Comparison of ENCODE assay signal across 10 cellular contexts in genomic region chr1:94602312-94602711, GRCh38.
DNase-seq lines count a peak whose midpoint lies in the region; ATAC-seq and TF ChIP-seq lines count a peak whose summit lies in the region.
"Had no signal": no experiment of that assay in that cellular context is flagged by ENCODE, and none has a peak within 500 bp of the region (broad histone marks: within the 10 kb centered on the region; RNA-seq: fewer than 3 reads in every experiment).

No MANE protein-coding gene starts in this region.

- H3K9me3 ChIP-seq in PC-3 (ENCODE audit: low read length) (no peaks in the 10 kb centered on the region), spleen (no peaks in the 10 kb centered on the region)

- WGBS in spleen, 5 donors, result 19 to 37% (median 23%) methylated on average over 10 of the region's 10 CpGs

- H3K9me3 Mint-ChIP-seq in effector memory CD8-positive, alpha-beta T cell, result no peaks in the 10 kb centered on the region

- no TSS peak for BruUV-seq in PC-3 (replicated peaks; lab: Mats Ljungman, UMichigan)

- ATAC-seq in PC-3 (peak; percentile 53), GM21447 (IDR thresholded peaks at IDR 0.05; ENCODE audit: unreplicated experiment) (no peak)
- ATAC-seq in effector memory CD8-positive, alpha-beta T cell (replicated peaks), result peak; percentile 98

- POLR2A ChIA-PET in PC-3 (lab: Charles Lee; ENCODE audit: unreplicated experiment), result interaction anchor here (0.7 kb wide), 1 partner anchor 1015 kb away, joined by 4 read pairs; no protein-coding TSS in a partner anchor

- no peak for TF ChIP-seq CTCF in PC-3 (conservative IDR thresholded peaks at IDR 0.05; ENCODE audit: low read depth, low read length)
- no peak for TF ChIP-seq CTCF in spleen (IDR thresholded peaks at IDR 0.05 in 8 of 11, conservative IDR thresholded peaks at IDR 0.05 in 3 of 11)

- H2AFZ ChIP-seq in PC-3 (ENCODE audit: low read length), result peak overlapping the region; percentile 23

- H3K27me3 Mint-ChIP-seq in effector memory CD8-positive, alpha-beta T cell, result peaks cover 24 to 42% of the 10 kb centered on the region in 2 donors

- peaks cover 10 to 20% of the 10 kb centered on the region in 2 donors for H3K4me1 Mint-ChIP-seq in effector memory CD8-positive, alpha-beta T cell (ENCODE audit: low read depth in 2 of 2)

- H3K27me3 ChIP-seq in PC-3 (ENCODE audit: low read length), result no peaks in the 10 kb centered on the region
- peaks cover 0 to 11% (median 0%) of the 10 kb centered on the region in 7 donors for H3K27me3 ChIP-seq in spleen (replicated peaks in 1 of 7)

- peaks cover 14% of the 10 kb centered on the region for H3F3A ChIP-seq in PC-3 (ENCODE audit: low read length, unreplicated experiment)

- no peak overlapping the region for H3K9ac ChIP-seq in PC-3 (ENCODE audit: low read length)

- peak overlapping the region in 1 of 2 donors; percentile 39 for H3K27ac Mint-ChIP-seq in effector memory CD8-positive, alpha-beta T cell
- H3K27ac Mint-ChIP-seq: B cell had no signal

- TF ChIP-seq POLR2A in spleen (IDR thresholded peaks at IDR 0.05), result no peak

- CTCF ChIA-PET in PC-3 (lab: Charles Lee), result interaction anchor here (0.7 kb wide), 1 partner anchor 482 kb away, joined by 3 read pairs; no protein-coding TSS in a partner anchor

- H3K27ac ChIP-seq in PC-3 (ENCODE audit: low read length) (peak overlapping the region; percentile 75), spleen (peak overlapping the region in 6 of 8 donors; percentile 36 to 78 (median 58))

- intact Hi-C loops in PC-3 (cut with micrococcal nuclease) (loop anchor here (5.0 kb wide), 2 partner anchors 50 to 140 kb away; no protein-coding TSS in a partner anchor), spleen (cut with DNase I; ENCODE audit: low total_unique reads) (no loop called here)

- H3K4me1 ChIP-seq in PC-3 (ENCODE audit: insufficient read depth, low read length), result peaks cover 50% of the 10 kb centered on the region
- H3K4me1 ChIP-seq in spleen, result peaks cover 0 to 47% (median 6%) of the 10 kb centered on the region in 6 donors

- no peaks in the 10 kb centered on the region for H3K9me2 ChIP-seq in PC-3 (replicated peaks; ENCODE audit: low read length)

- DNase-seq in activated gamma-delta T cell treated with anti-CD3 and anti-CD28 coated beads, Interleukin-2, amount 50 U/mL, for 16 hours (ENCODE audit: low read depth), result peak; percentile 1
- DNase-seq in activated gamma-delta T cell (lab: John Stamatoyannopoulos, UW) (no peak), PC-3 (peak; percentile 92), spleen (no peak), HK-2 (ENCODE audit: unreplicated experiment) (no peak)
- DNase-seq in effector memory CD8-positive, alpha-beta T cell, result peak; percentile 18 to 37 (median 30)
- no peak for DNase-seq in stimulated activated CD4-positive, alpha-beta T cell treated with anti-CD3 and anti-CD28 coated beads, Interleukin-4, amount 100 ng/mL, for 1 hour
- DNase-seq: NCI-H187 had no signal

- peaks cover 3% of the 10 kb centered on the region for H3K36me3 Mint-ChIP-seq in effector memory CD8-positive, alpha-beta T cell (ENCODE audit: insufficient read depth)

- H3K79me2 ChIP-seq in PC-3 (ENCODE audit: low read length), result no peaks in the 10 kb centered on the region

- H3K36me3 ChIP-seq in PC-3 (ENCODE audit: low read depth, low read length), result no peaks in the 10 kb centered on the region
- H3K36me3 ChIP-seq in spleen, result no peaks in the 10 kb centered on the region

- H4K20me1 ChIP-seq in PC-3 (ENCODE audit: low read length), result no peaks in the 10 kb centered on the region

- H3K4me3 ChIP-seq in PC-3 (ENCODE audit: low read length), result peak overlapping the region; percentile 37; the same call in 1 of the 2 replicates
- peak overlapping the region in 1 of 8 donors; percentile 45 for H3K4me3 ChIP-seq in spleen

- peak overlapping the region; percentile 73 for H3K4me2 ChIP-seq in PC-3 (ENCODE audit: low read length)

- peak overlapping the region; percentile 75 to 82 for H3K4me3 Mint-ChIP-seq in effector memory CD8-positive, alpha-beta T cell
- H3K4me3 Mint-ChIP-seq: B cell had no signal

Comparison
In these comparisons a context has a peak if more than half of its experiments do, and no peak if none do; other contexts are left out.
1. DNase-seq: peak in activated gamma-delta T cell treated with anti-CD3 and anti-CD28 coated beads, Interleukin-2, amount 50 U/mL, for 16 hours (single experiment), PC-3 (single experiment) and effector memory CD8-positive, alpha-beta T cell (3 of 3); none in activated gamma-delta T cell (single experiment), spleen (single experiment), HK-2 (single experiment) and stimulated activated CD4-positive, alpha-beta T cell treated with anti-CD3 and anti-CD28 coated beads, Interleukin-4, amount 100 ng/mL, for 1 hour (single experiment).